In the genomic region with DNA sequence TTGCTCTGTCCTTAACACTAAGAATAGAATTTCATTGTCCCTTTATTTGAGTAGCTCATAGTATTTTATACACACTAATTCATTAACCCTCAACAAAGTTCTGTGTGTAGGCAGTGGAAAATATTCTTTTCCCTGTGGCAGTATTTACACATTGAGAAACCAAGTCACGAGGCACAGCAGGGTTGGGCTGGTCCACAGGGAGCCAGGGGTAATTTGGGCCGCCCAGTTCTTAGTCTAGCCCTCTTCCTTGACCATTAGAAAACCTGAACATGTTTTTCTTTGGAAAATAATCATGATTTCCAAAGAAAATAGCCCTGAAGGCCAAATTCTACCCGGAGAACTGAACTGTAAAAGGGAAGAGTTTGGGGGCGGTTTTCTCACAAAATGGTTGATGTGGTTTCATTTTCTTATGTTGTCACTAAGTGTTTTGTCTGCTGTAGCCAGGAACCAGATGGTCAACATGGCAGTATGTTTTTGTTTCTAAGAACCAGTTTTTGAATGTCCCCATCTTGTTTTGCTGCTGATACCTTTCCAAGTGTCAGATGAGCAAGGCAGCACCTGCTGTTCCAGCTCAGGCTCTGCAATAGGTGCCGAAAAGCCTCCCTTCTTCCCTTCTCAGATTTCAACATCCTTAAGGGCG, we compare ENCODE assay signal across 23 cellular contexts. TPM values are rescaled to one million over a fixed set of nuclear protein-coding genes. Genes with fewer than 3 reads are reported as not detected.
DNase-seq lines count a peak whose midpoint lies in the region; ATAC-seq and TF ChIP-seq lines count a peak whose summit lies in the region.
"Had no signal": no experiment of that assay in that cellular context is flagged by ENCODE, and none has a peak within 500 bp of the region (broad histone marks: within the 10 kb centered on the region; RNA-seq: fewer than 3 reads in every experiment).

No MANE protein-coding gene starts in this region.

- no peak overlapping the region for H3K27ac Mint-ChIP-seq in activated naive CD8-positive, alpha-beta T cell treated with anti-CD3 and anti-CD28 coated beads for 36 hours
- H3K27ac Mint-ChIP-seq: activated CD4-positive, alpha-beta memory T cell treated with anti-CD3 and anti-CD28 coated beads for 36 hours; natural killer cell treated with Interleukin-12 subunit alpha and Interleukin-12 subunit beta and Interleukin-15 and Interleukin-18, amount 100 ng/mL, for 72 hours; T-helper 17 cell had no signal

- no peak overlapping the region for H2AFZ ChIP-seq in hepatocyte
- H2AFZ ChIP-seq: GM23248 had no signal

- no peaks in the 10 kb centered on the region for H3K4me1 Mint-ChIP-seq in activated naive CD8-positive, alpha-beta T cell treated with anti-CD3 and anti-CD28 coated beads for 36 hours

- no peaks in the 10 kb centered on the region for H3K27me3 ChIP-seq in adrenal gland
- H3K27me3 ChIP-seq in hepatocyte, result no peaks in the 10 kb centered on the region
- no peaks in the 10 kb centered on the region for H3K27me3 ChIP-seq in thoracic aorta (replicated peaks; ENCODE audit: insufficient read depth)
- H3K27me3 ChIP-seq: SJSA1 had no signal

- 79 to 84% (median 83%) methylated on average over 6 of the region's 6 CpGs for WGBS in adrenal gland, 4 donors
- WGBS in hepatocyte (ENCODE audit: low lambda C conversion rate, missing lambda C conversion rate), result 90% methylated on average over 6 of the region's 6 CpGs

- peak overlapping the region in 3 of 5 donors; percentile 9 to 78 (median 24) for H3K27ac ChIP-seq in adrenal gland
- peak overlapping the region; percentile 0 for H3K27ac ChIP-seq in hepatocyte
- peak overlapping the region; percentile 73 to 75 for H3K27ac ChIP-seq in thoracic aorta
- H3K27ac ChIP-seq: GM23248, prostate gland had no signal

- TF ChIP-seq CTCF in adrenal gland (IDR thresholded peaks at IDR 0.05), result no peak
- no peak for TF ChIP-seq CTCF in hepatocyte (IDR thresholded peaks at IDR 0.05; ENCODE audit: poor library complexity)
- TF ChIP-seq CTCF in thoracic aorta (IDR thresholded peaks at IDR 0.05), result no peak

- ATAC-seq in thoracic aorta (ENCODE audit: insufficient number of reproducible peaks, low FRiP score, low read depth), result no peak
- ATAC-seq: natural killer cell treated with Interleukin-12 subunit alpha and Interleukin-12 subunit beta and Interleukin-15 and Interleukin-18, amount 100 ng/mL, for 72 hours; T-helper 17 cell had no signal

- H3K9me3 ChIP-seq in adrenal gland (replicated peaks in 1 of 3), result no peaks in the 10 kb centered on the region
- H3K9me3 ChIP-seq in hepatocyte (ENCODE audit: low read depth), result no peaks in the 10 kb centered on the region
- H3K9me3 ChIP-seq in thoracic aorta, result no peaks in the 10 kb centered on the region
- H3K9me3 ChIP-seq: prostate gland, SJSA1 had no signal

- H3K4me2 ChIP-seq in hepatocyte, result no peak overlapping the region
- H3K4me2 ChIP-seq: smooth muscle cell had no signal

- intact Hi-C loops in adrenal gland (cut with DNase I), result no loop called here

- no peaks in the 10 kb centered on the region for H3K9me3 Mint-ChIP-seq in activated naive CD8-positive, alpha-beta T cell treated with anti-CD3 and anti-CD28 coated beads for 36 hours
- H3K9me3 Mint-ChIP-seq: activated CD4-positive, alpha-beta memory T cell treated with anti-CD3 and anti-CD28 coated beads for 36 hours had no signal

- DNase-seq in NCI-H2171 (lab: John Stamatoyannopoulos, UW), result peak; percentile 6
- no peak for DNase-seq in adrenal gland
- no peak for DNase-seq in hepatocyte (ENCODE audit: low spot score)
- no peak for DNase-seq in thoracic aorta (ENCODE audit: low spot score)
- DNase-seq in KBM-7, result no peak
- no peak for DNase-seq in AG20443 (ENCODE audit: low spot score)
- DNase-seq in activated naive CD8-positive, alpha-beta T cell treated with anti-CD3 and anti-CD28 coated beads for 36 hours, result no peak
- DNase-seq: activated CD4-positive, alpha-beta memory T cell treated with anti-CD3 and anti-CD28 coated beads for 36 hours; activated naive CD4-positive, alpha-beta T cell treated with Interleukin-2 at 50 U/mL for 16 hours; cerebellar nuclear complex; COR-L47; effector memory CD4-positive, alpha-beta T cell; GM23248; MV-4-11; NCI-H2081; NCI-H510A treated with DMSO at 0.1 percent for 48 hours; stimulated activated CD4-positive, alpha-beta T cell treated with anti-CD3 and anti-CD28 coated beads, Interleukin-4, amount 100 ng/mL, for 4 hours; T-helper 17 cell had no signal

- no peak overlapping the region for H3K4me3 Mint-ChIP-seq in activated naive CD8-positive, alpha-beta T cell treated with anti-CD3 and anti-CD28 coated beads for 36 hours
- H3K4me3 Mint-ChIP-seq: activated CD4-positive, alpha-beta memory T cell treated with anti-CD3 and anti-CD28 coated beads for 36 hours; natural killer cell treated with Interleukin-12 subunit alpha and Interleukin-12 subunit beta and Interleukin-15 and Interleukin-18, amount 100 ng/mL, for 72 hours; T-helper 17 cell had no signal

- in situ Hi-C loops in KBM-7 (cut with MboI; ENCODE audit: low pct_unique_long_range_greater_than_20kb, low sequenced_read_pairs), result no loop called here

- H3K4me3 ChIP-seq in adrenal gland (no peak overlapping the region), hepatocyte (no peak overlapping the region), thoracic aorta (peak overlapping the region; percentile 42)
- H3K4me3 ChIP-seq: GM23248, prostate gland, SJSA1, smooth muscle cell had no signal

- H4K20me1 ChIP-seq in hepatocyte (ENCODE audit: insufficient read depth, poor library complexity, severe bottlenecking), result no peaks in the 10 kb centered on the region

- H3K36me3 ChIP-seq in adrenal gland (replicated peaks in 1 of 2) (no peaks in the 10 kb centered on the region), hepatocyte (replicated peaks; ENCODE audit: insufficient read depth, low read depth) (no peaks in the 10 kb centered on the region), thoracic aorta (no peaks in the 10 kb centered on the region)
- H3K36me3 ChIP-seq: prostate gland had no signal

- no peaks in the 10 kb centered on the region for H3K36me3 Mint-ChIP-seq in activated naive CD8-positive, alpha-beta T cell treated with anti-CD3 and anti-CD28 coated beads for 36 hours
- H3K36me3 Mint-ChIP-seq: activated CD4-positive, alpha-beta memory T cell treated with anti-CD3 and anti-CD28 coated beads for 36 hours; natural killer cell treated with Interleukin-12 subunit alpha and Interleukin-12 subunit beta and Interleukin-15 and Interleukin-18, amount 100 ng/mL, for 72 hours had no signal

- TF ChIP-seq POLR2A in adrenal gland (IDR thresholded peaks at IDR 0.05), result no peak

- peaks cover 4% of the 10 kb centered on the region for H3K27me3 Mint-ChIP-seq in activated naive CD8-positive, alpha-beta T cell treated with anti-CD3 and anti-CD28 coated beads for 36 hours

- H3K4me1 ChIP-seq in adrenal gland (replicated peaks in 1 of 2) (peaks cover 0 to 25% of the 10 kb centered on the region in 2 donors), hepatocyte (ENCODE audit: insufficient read depth) (peaks cover 3% of the 10 kb centered on the region), thoracic aorta (ENCODE audit: control insufficient read depth in 1 of 2, low read depth in 2 of 2) (peaks cover 11 to 36% of the 10 kb centered on the region in 2 donors)
- H3K4me1 ChIP-seq: prostate gland had no signal

- H3K79me2 ChIP-seq in hepatocyte, result no peaks in the 10 kb centered on the region

- no peaks in the 10 kb centered on the region for H3K9me2 ChIP-seq in hepatocyte (replicated peaks; ENCODE audit: insufficient read depth)

RNA-seq across cellular contexts. Expression of a gene that starts 29.6 kb away (rescaled TPM):
- total RNA-seq in adrenal gland (100 to 1,000 TPM in 1 of 8 donors, 10 to 100 TPM in 7; 33.5 to 138 (median 60.0) TPM), hepatocyte (7.6 and 11.2 TPM in 2 replicates), thoracic aorta (10 to 100 TPM; 35.5 to 40.8 TPM)
- polyA plus RNA-seq in adrenal gland (10 to 100 TPM; 25.3 to 40.9 (median 32.9) TPM), hepatocyte (3.1 and 3.5 TPM in 2 replicates)
- not detected for total RNA-seq in activated naive CD8-positive, alpha-beta T cell treated with anti-CD3 and anti-CD28 coated beads for 36 hours
- total RNA-seq: OCI-LY7 had no signal

Comparison
In these comparisons a context has a peak if more than half of its experiments do, and no peak if none do; other contexts are left out.
1. H3K27ac ChIP-seq: peak in every context shown above with its lines; median percentile 74 in thoracic aorta; 24 in adrenal gland; 0 in hepatocyte.